ENCODE assay signal across 1 cellular context in the genomic region with DNA sequence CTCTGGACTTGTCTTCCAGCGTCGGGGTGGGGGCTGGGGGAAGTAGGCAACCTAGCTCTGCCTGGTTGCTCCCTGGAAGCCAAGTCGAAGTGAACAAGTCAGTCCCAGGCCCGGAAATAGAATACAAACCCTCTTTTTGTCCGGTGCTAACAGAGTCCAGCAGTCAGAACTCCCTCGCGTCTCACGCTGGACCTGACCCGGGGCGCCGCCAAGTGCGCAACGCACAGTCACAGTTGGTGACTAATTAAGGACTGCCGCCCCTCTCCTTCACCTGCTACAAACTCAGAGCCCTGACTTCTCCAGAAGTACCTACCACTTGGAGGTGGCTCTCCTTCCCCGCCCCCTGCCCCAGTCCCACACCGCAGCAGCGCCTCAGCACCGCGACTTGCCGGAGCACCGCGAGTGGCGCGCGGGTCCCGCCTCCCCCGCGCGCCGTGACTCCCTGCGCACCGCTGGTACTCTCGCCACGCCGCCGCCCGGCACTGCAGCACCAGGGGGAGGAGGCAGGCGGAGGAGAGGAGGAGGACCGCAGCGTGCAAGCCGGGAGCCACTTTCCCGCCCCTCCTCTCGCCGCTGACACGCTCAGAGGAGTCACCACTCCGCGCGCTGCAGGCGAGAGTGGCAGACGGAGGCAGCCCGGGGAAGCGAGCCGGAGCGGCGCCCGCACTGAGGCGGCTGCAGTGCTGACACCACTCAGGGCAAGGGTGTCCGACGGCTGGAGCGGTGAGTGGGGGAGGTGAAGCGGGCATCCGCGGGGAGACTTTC.
TF ChIP-seq lines count a peak whose summit lies in the region.

Gene SV2C (plus strand): TSS at position 594 of the 765 bp plus-strand sequence. CDS start 48,368 bp downstream, outside the sequence.

TF ChIP-seq in HEK293, 187 proteins besides CTCF, POLR2A, EP300 and RAD21 (continued from another document):
- TF ChIP-seq GLIS1 (tag by site-specific recombination; IDR thresholded peaks at IDR 0.05) = peak; percentile 53
- TF ChIP-seq RBAK (tag by site-specific recombination; IDR thresholded peaks at IDR 0.05) = no peak
- TF ChIP-seq ZNF704 (tag by site-specific recombination; IDR thresholded peaks at IDR 0.05) = no peak
- no peak for TF ChIP-seq ZNF19 (tag by site-specific recombination; IDR thresholded peaks at IDR 0.05; ENCODE audit: low read depth)
- TF ChIP-seq ZNF777 (tag by site-specific recombination; IDR thresholded peaks at IDR 0.05; ENCODE audit: borderline replicate concordance) = no peak
- no peak for TF ChIP-seq ZNF350 (tag by site-specific recombination; IDR thresholded peaks at IDR 0.05)
- no peak for TF ChIP-seq ZBTB1 (tag by site-specific recombination; IDR thresholded peaks at IDR 0.05)
- no peak for TF ChIP-seq ZNF366 (tag by site-specific recombination; conservative IDR thresholded peaks at IDR 0.05)
- no peak for TF ChIP-seq ZNF214 (tag by site-specific recombination; IDR thresholded peaks at IDR 0.05; ENCODE audit: borderline replicate concordance)
- TF ChIP-seq ZBTB21 (tag by site-specific recombination; IDR thresholded peaks at IDR 0.05) = no peak
- TF ChIP-seq ZNF629 (tag by site-specific recombination; IDR thresholded peaks at IDR 0.05) = no peak
- TF ChIP-seq, protein P1, sequence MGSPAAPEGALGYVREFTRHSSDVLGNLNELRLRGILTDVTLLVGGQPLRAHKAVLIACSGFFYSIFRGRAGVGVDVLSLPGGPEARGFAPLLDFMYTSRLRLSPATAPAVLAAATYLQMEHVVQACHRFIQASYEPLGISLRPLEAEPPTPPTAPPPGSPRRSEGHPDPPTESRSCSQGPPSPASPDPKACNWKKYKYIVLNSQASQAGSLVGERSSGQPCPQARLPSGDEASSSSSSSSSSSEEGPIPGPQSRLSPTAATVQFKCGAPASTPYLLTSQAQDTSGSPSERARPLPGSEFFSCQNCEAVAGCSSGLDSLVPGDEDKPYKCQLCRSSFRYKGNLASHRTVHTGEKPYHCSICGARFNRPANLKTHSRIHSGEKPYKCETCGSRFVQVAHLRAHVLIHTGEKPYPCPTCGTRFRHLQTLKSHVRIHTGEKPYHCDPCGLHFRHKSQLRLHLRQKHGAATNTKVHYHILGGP (tag by site-specific recombination; IDR thresholded peaks at IDR 0.05) = no peak
- TF ChIP-seq GLI2 (tag by site-specific recombination; IDR thresholded peaks at IDR 0.05; ENCODE audit: borderline replicate concordance, low read depth) = no peak
- TF ChIP-seq ZNF146 (tag by site-specific recombination; IDR thresholded peaks at IDR 0.05) = no peak
- no peak for TF ChIP-seq ZNF140 (tag by site-specific recombination; IDR thresholded peaks at IDR 0.05)
- TF ChIP-seq, protein P2, sequence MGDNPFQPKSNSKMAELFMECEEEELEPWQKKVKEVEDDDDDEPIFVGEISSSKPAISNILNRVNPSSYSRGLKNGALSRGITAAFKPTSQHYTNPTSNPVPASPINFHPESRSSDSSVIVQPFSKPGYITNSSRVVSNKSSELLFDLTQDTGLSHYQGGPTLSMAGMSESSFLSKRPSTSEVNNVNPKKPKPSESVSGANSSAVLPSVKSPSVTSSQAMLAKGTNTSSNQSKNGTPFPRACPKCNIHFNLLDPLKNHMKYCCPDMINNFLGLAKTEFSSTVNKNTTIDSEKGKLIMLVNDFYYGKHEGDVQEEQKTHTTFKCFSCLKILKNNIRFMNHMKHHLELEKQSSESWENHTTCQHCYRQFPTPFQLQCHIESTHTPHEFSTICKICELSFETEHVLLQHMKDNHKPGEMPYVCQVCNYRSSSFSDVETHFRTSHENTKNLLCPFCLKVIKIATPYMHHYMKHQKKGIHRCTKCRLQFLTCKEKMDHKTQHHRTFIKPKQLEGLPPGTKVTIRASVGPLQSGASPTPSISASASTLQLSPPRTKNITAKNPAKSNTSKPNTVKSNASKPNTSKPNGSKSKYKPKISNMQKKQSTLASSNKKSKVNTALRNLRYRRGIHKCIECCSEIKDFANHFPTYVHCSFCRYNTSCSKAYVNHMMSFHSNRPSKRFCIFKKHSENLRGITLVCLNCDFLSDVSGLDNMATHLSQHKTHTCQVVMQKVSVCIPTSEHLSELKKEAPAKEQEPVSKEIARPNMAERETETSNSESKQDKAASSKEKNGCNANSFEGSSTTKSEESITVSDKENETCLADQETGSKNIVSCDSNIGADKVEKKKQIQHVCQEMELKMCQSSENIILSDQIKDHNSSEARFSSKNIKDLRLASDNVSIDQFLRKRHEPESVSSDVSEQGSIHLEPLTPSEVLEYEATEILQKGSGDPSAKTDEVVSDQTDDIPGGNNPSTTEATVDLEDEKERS (tag by site-specific recombination; IDR thresholded peaks at IDR 0.05) = no peak
- no peak for TF ChIP-seq ZNF529 (tag by site-specific recombination; IDR thresholded peaks at IDR 0.05; ENCODE audit: insufficient replicate concordance)
- peak; percentile 61 for TF ChIP-seq ZNF341 (tag by site-specific recombination; IDR thresholded peaks at IDR 0.05; ENCODE audit: low read depth)
- peak; percentile 82 for TF ChIP-seq GLIS2 (tag by site-specific recombination; IDR thresholded peaks at IDR 0.05)
- no peak for TF ChIP-seq ZNF302 (tag by site-specific recombination; IDR thresholded peaks at IDR 0.05; ENCODE audit: low read depth)
- TF ChIP-seq, protein P3, sequence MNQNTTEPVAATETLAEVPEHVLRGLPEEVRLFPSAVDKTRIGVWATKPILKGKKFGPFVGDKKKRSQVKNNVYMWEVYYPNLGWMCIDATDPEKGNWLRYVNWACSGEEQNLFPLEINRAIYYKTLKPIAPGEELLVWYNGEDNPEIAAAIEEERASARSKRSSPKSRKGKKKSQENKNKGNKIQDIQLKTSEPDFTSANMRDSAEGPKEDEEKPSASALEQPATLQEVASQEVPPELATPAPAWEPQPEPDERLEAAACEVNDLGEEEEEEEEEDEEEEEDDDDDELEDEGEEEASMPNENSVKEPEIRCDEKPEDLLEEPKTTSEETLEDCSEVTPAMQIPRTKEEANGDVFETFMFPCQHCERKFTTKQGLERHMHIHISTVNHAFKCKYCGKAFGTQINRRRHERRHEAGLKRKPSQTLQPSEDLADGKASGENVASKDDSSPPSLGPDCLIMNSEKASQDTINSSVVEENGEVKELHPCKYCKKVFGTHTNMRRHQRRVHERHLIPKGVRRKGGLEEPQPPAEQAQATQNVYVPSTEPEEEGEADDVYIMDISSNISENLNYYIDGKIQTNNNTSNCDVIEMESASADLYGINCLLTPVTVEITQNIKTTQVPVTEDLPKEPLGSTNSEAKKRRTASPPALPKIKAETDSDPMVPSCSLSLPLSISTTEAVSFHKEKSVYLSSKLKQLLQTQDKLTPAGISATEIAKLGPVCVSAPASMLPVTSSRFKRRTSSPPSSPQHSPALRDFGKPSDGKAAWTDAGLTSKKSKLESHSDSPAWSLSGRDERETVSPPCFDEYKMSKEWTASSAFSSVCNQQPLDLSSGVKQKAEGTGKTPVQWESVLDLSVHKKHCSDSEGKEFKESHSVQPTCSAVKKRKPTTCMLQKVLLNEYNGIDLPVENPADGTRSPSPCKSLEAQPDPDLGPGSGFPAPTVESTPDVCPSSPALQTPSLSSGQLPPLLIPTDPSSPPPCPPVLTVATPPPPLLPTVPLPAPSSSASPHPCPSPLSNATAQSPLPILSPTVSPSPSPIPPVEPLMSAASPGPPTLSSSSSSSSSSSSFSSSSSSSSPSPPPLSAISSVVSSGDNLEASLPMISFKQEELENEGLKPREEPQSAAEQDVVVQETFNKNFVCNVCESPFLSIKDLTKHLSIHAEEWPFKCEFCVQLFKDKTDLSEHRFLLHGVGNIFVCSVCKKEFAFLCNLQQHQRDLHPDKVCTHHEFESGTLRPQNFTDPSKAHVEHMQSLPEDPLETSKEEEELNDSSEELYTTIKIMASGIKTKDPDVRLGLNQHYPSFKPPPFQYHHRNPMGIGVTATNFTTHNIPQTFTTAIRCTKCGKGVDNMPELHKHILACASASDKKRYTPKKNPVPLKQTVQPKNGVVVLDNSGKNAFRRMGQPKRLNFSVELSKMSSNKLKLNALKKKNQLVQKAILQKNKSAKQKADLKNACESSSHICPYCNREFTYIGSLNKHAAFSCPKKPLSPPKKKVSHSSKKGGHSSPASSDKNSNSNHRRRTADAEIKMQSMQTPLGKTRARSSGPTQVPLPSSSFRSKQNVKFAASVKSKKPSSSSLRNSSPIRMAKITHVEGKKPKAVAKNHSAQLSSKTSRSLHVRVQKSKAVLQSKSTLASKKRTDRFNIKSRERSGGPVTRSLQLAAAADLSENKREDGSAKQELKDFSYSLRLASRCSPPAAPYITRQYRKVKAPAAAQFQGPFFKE (tag by site-specific recombination; IDR thresholded peaks at IDR 0.05; ENCODE audit: borderline replicate concordance) = no peak
- TF ChIP-seq ZFP41 (tag by site-specific recombination; IDR thresholded peaks at IDR 0.05; ENCODE audit: borderline replicate concordance) = no peak
- TF ChIP-seq ZNF398 (tag by site-specific recombination; IDR thresholded peaks at IDR 0.05) = peak; percentile 81
- TF ChIP-seq ZNF776 (tag by site-specific recombination; IDR thresholded peaks at IDR 0.05; ENCODE audit: borderline replicate concordance) = no peak
- TF ChIP-seq OSR2 (tag by site-specific recombination; IDR thresholded peaks at IDR 0.05) = no peak
- no peak; the same call in 1 of the 2 replicates for TF ChIP-seq WT1 (tag by site-specific recombination; IDR thresholded peaks at IDR 0.05)
- no peak for TF ChIP-seq MEIS1 (CRISPR knock-in tag; IDR thresholded peaks at IDR 0.05; ENCODE audit: borderline replicate concordance)
- no peak for TF ChIP-seq YY1 (tag by site-specific recombination; IDR thresholded peaks at IDR 0.05)
- TF ChIP-seq ZNF133 (tag by site-specific recombination; IDR thresholded peaks at IDR 0.05) = no peak
- TF ChIP-seq, protein P4, sequence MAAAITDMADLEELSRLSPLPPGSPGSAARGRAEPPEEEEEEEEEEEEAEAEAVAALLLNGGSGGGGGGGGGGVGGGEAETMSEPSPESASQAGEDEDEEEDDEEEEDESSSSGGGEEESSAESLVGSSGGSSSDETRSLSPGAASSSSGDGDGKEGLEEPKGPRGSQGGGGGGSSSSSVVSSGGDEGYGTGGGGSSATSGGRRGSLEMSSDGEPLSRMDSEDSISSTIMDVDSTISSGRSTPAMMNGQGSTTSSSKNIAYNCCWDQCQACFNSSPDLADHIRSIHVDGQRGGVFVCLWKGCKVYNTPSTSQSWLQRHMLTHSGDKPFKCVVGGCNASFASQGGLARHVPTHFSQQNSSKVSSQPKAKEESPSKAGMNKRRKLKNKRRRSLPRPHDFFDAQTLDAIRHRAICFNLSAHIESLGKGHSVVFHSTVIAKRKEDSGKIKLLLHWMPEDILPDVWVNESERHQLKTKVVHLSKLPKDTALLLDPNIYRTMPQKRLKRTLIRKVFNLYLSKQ (tag by site-specific recombination; IDR thresholded peaks at IDR 0.05; ENCODE audit: borderline replicate concordance) = no peak
- TF ChIP-seq ZNF530 (tag by site-specific recombination; IDR thresholded peaks at IDR 0.05; ENCODE audit: low read depth) = 0 out of 2 replicates have a peak, but pooled peaks have one; percentile 60
- TF ChIP-seq, protein P5, sequence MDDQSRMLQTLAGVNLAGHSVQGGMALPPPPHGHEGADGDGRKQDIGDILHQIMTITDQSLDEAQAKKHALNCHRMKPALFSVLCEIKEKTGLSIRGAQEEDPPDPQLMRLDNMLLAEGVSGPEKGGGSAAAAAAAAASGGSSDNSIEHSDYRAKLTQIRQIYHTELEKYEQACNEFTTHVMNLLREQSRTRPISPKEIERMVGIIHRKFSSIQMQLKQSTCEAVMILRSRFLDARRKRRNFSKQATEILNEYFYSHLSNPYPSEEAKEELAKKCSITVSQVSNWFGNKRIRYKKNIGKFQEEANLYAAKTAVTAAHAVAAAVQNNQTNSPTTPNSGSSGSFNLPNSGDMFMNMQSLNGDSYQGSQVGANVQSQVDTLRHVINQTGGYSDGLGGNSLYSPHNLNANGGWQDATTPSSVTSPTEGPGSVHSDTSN (CRISPR knock-in tag; IDR thresholded peaks at IDR 0.05) = peak; percentile 33; the same call in 1 of the 2 replicates
- TF ChIP-seq ZNF521 (tag by site-specific recombination; IDR thresholded peaks at IDR 0.05) = no peak
